2 cellular contexts compared by ENCODE assay signal in the genomic region with DNA sequence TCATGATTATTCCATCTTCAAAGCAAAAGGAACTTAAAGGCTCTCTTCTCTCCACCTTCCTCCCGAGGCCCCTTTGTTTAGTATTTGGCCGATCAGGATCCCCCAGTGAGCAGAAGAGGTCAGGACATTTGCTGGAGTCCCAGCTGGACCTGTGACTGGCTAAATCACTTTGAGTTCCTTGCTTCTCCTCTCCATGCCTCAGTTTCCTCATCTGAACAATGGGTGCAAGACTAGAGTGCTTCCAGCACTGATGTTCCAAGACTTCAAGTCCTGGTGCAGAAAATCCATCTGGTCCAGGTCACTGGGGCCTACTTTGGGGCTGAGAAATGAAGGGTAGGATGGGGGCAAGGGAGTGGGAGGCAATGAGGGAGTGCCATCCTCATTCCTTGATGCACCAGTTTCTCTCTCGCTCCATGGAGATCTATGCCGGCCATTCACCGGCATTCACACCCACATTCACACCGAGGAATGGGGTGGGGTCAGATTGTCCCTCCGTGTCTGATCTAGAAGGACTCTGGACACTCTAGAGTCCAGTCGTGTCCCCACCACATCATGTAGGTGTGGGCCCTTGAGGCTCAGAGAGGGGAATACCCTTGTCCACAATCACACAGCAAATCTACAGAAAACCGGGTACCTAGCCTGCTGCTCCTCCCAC.
A peak's percentile ranks its signal among the peaks of the same experiment; 100 is the strongest.
TF ChIP-seq lines count a peak whose summit lies in the region.

No MANE protein-coding gene starts in this region.

TF ChIP-seq in IMR-90, 13 proteins besides CTCF, POLR2A, EP300 and RAD21:
- TF ChIP-seq MAFK (IDR thresholded peaks at IDR 0.05; ENCODE audit: low read depth, low read length) = no peak
- TF ChIP-seq MAZ (IDR thresholded peaks at IDR 0.05; ENCODE audit: borderline replicate concordance, low read depth, low read length) = 0 out of 2 replicates have a peak, but pooled peaks have one; percentile 2
TF ChIP-seq in IMR-90: peak in this region for 1.

TF ChIP-seq in H1, 55 proteins besides CTCF, POLR2A, EP300 and RAD21:
- TF ChIP-seq EZH2 (IDR thresholded peaks at IDR 0.05; ENCODE audit: low read depth, low read length, severe bottlenecking) (no peak), KDM5A (IDR thresholded peaks at IDR 0.05; ENCODE audit: low read length) (no peak), KDM1A (IDR thresholded peaks at IDR 0.05; ENCODE audit: borderline replicate concordance, low read length) (peak; percentile 81; the same call in 1 of the 2 replicates)
